2 cellular contexts compared by ENCODE assay signal in the genomic region with DNA sequence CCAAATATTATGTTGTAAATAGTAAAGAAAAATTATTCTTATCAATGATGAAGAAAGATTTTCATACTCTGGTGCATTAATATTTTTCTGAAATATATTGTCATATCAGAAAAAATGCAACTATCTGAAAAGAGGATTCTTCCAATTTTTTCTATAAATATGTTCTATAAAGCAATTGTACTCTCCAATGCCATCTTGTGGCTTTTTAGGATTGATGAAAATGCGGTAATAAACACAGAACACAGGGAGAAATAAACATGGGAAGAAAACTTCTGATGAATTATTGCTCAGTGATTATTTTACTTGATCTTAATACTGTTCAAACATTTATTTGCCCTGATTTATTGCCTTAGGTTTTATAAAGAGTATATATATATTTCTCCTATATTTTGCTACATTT.
TF ChIP-seq lines count a peak whose summit lies in the region.

No MANE protein-coding gene starts in this region.

TF ChIP-seq in SK-N-SH, 30 proteins besides CTCF, POLR2A, EP300 and RAD21 (continued from another document):
- TF ChIP-seq YY1 (IDR thresholded peaks at IDR 0.05; ENCODE audit: low read depth), result no peak
TF ChIP-seq in SK-N-SH: peak in this region for 0.

TF ChIP-seq in SK-N-SH treated with all-trans-retinoic acid at 6 μM for 48 hours, 23 proteins besides CTCF, POLR2A, EP300 and RAD21 (continued from another document):
- TF ChIP-seq ARNTL (CRISPR knock-in tag; IDR thresholded peaks at IDR 0.05; ENCODE audit: borderline replicate concordance, low read depth) (no peak), ZFP30 (CRISPR knock-in tag; IDR thresholded peaks at IDR 0.05) (no peak), BACH2 (CRISPR knock-in tag; IDR thresholded peaks at IDR 0.05; ENCODE audit: borderline replicate concordance) (no peak), GLIS3 (CRISPR knock-in tag; IDR thresholded peaks at IDR 0.05) (no peak), SNAI2 (CRISPR knock-in tag; IDR thresholded peaks at IDR 0.05) (no peak), ZFP3 (CRISPR knock-in tag; IDR thresholded peaks at IDR 0.05) (no peak)
- TF ChIP-seq, protein P1, sequence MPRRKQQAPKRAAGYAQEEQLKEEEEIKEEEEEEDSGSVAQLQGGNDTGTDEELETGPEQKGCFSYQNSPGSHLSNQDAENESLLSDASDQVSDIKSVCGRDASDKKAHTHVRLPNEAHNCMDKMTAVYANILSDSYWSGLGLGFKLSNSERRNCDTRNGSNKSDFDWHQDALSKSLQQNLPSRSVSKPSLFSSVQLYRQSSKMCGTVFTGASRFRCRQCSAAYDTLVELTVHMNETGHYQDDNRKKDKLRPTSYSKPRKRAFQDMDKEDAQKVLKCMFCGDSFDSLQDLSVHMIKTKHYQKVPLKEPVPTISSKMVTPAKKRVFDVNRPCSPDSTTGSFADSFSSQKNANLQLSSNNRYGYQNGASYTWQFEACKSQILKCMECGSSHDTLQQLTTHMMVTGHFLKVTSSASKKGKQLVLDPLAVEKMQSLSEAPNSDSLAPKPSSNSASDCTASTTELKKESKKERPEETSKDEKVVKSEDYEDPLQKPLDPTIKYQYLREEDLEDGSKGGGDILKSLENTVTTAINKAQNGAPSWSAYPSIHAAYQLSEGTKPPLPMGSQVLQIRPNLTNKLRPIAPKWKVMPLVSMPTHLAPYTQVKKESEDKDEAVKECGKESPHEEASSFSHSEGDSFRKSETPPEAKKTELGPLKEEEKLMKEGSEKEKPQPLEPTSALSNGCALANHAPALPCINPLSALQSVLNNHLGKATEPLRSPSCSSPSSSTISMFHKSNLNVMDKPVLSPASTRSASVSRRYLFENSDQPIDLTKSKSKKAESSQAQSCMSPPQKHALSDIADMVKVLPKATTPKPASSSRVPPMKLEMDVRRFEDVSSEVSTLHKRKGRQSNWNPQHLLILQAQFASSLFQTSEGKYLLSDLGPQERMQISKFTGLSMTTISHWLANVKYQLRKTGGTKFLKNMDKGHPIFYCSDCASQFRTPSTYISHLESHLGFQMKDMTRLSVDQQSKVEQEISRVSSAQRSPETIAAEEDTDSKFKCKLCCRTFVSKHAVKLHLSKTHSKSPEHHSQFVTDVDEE (CRISPR knock-in tag; IDR thresholded peaks at IDR 0.05), result no peak
